In genomic region chr21:46012154-46012553, GRCh38 we compare ENCODE assay signal across 9 cellular contexts. TPM values are rescaled to one million over a fixed set of nuclear protein-coding genes. Genes with fewer than 3 reads are reported as not detected.
"Had no signal": no experiment of that assay in that cellular context is flagged by ENCODE, and none has a peak within 500 bp of the region (broad histone marks: within the 10 kb centered on the region; RNA-seq: fewer than 3 reads in every experiment).

No MANE protein-coding gene starts in this region.

- DNase-seq: H9, HCEC 1CT, HFFc6, KBM-7 had no signal

- H3K9ac ChIP-seq: KMS-11 had no signal

- ATAC-seq: GM23338, HepG2 had no signal

- H3K4me2 ChIP-seq: GM23338, KMS-11 had no signal

- H3K4me3 ChIP-seq: GM23338 had no signal

- H3K27ac ChIP-seq: HL-60, KMS-11 had no signal

- H2AFZ ChIP-seq: GM23338 had no signal

RNA-seq across cellular contexts. Expression of gene COL6A1, which starts 30.6 kb away (rescaled TPM):
- polyA plus RNA-seq: IgD-negative memory B cell had no signal
